ENCODE assay signal across 8 cellular contexts in genomic region chr9:127525426-127526188, GRCh38.
DNase-seq lines count a peak whose midpoint lies in the region; ATAC-seq, FAIRE-seq and TF ChIP-seq lines count a peak whose summit lies in the region.

No MANE protein-coding gene starts in this region.

- TF ChIP-seq CTCF in H9 (conservative IDR thresholded peaks at IDR 0.05) (peak; percentile 79), keratinocyte (optimal IDR thresholded peaks at IDR 0.05 in 1 of 3, IDR thresholded peaks at IDR 0.05 in 1 of 3, conservative IDR thresholded peaks at IDR 0.05 in 1 of 3; ENCODE audit: extremely low read depth in 1 of 3, insufficient read depth in 2 of 3, low read length in 3 of 3) (peak in 2 of 3 experiments; percentile 70 to 76)

- no peak overlapping the region for H3K18ac ChIP-seq in H9 (ENCODE audit: insufficient read length, low read depth, low read length)

- POLR2A ChIA-PET in activated CD4-positive, alpha-beta memory T cell treated with anti-CD3 and anti-CD28 coated beads, Interleukin-2, amount 10 ng/mL, durations not matched to agents 7 days and 5 days (lab: Charles Lee) = interaction anchor here (1.0 to 2.5 kb wide), 8 partner anchors 31 to 209 kb away, joined by 3 to 9 read pairs (median 6); partner anchors contain the start of genes STXBP1 and TOR2A

- H2BK20ac ChIP-seq in H9 (ENCODE audit: low read depth, low read length, poor library complexity, severe bottlenecking) = no peak overlapping the region

- H3K9ac ChIP-seq in H9 (ENCODE audit: extremely low read depth, insufficient read length, low read length) (no peak overlapping the region), keratinocyte (ENCODE audit: control insufficient read depth, extremely low read depth, insufficient read depth, low read length) (no peak overlapping the region)

- H2BK120ac ChIP-seq in H9 (ENCODE audit: low read depth, low read length, poor library complexity, severe bottlenecking) = no peak overlapping the region

- H3K56ac ChIP-seq in H9 (ENCODE audit: insufficient read length, low read depth, low read length) = no peak overlapping the region

- H3K27ac ChIP-seq in H9 (ENCODE audit: insufficient read length, low read depth, low read length) (no peak overlapping the region), keratinocyte (ENCODE audit: control insufficient read depth, insufficient read depth, low read length) (no peak overlapping the region)

- WGBS in H9 (ENCODE audit: extremely low coverage, insufficient read length, low lambda C conversion rate) = no CpG with 5 or more reads among the region's 8 CpGs

- FAIRE-seq in keratinocyte (lab: Jason Lieb, UNC) = peak; percentile 55

- no peaks in the 10 kb centered on the region for H3K9me1 ChIP-seq in keratinocyte (ENCODE audit: control insufficient read depth, extremely low read depth, insufficient read depth, low read length)

- H2BK5ac ChIP-seq in H9 (ENCODE audit: insufficient read length, low read length) = no peak overlapping the region

- no peak overlapping the region for H3T11ph ChIP-seq in H9 (ENCODE audit: low read length)

- H3K4me2 ChIP-seq in H9 (ENCODE audit: insufficient read depth, insufficient read length, low read length) (no peak overlapping the region), keratinocyte (ENCODE audit: control insufficient read depth, extremely low read depth, insufficient read depth, low read depth, low read length) (no peak overlapping the region)

- no peak overlapping the region for H3K4me3 ChIP-seq in keratinocyte (ENCODE audit: control insufficient read depth in 2 of 3, extremely low read depth in 1 of 3, insufficient read depth in 2 of 3, low read depth in 1 of 3, low read length in 3 of 3)

- no peak overlapping the region for H2BK12ac ChIP-seq in H9 (ENCODE audit: insufficient read length, low read depth, low read length)

- CTCF ChIA-PET in activated CD4-positive, alpha-beta memory T cell treated with anti-CD3 and anti-CD28 coated beads, Interleukin-2, amount 10 ng/mL, durations not matched to agents 7 days and 5 days (lab: Charles Lee) = interaction anchor here (0.6 to 2.3 kb wide), 30 partner anchors 9 to 554 kb away, joined by 3 to 40 read pairs (median 5); partner anchors contain the start of gene TOR2A

- no peak overlapping the region for H2BK15ac ChIP-seq in H9 (ENCODE audit: low read depth, low read length)

- no peak overlapping the region for H3K4me3 Mint-ChIP-seq in H9
- no peak overlapping the region for H3K4me3 Mint-ChIP-seq in activated CD4-positive, alpha-beta memory T cell treated with anti-CD3 and anti-CD28 coated beads, Interleukin-2, amount 10 ng/mL, durations not matched to agents 7 days and 5 days

- no peaks in the 10 kb centered on the region for H3K79me1 ChIP-seq in H9 (ENCODE audit: insufficient read depth, low read depth, low read length, poor library complexity, severe bottlenecking)

- peak; percentile 58 for DNase-seq in AG08396 (ENCODE audit: low spot score)
- DNase-seq in H9 = no peak
- peak; percentile 40 for DNase-seq in activated CD4-positive, alpha-beta memory T cell treated with anti-CD3 and anti-CD28 coated beads, Interleukin-2, amount 10 ng/mL, durations not matched to agents 7 days and 5 days
- DNase-seq in keratinocyte (ENCODE audit: low read depth, low spot score) = no peak

- peaks cover 2% of the 10 kb centered on the region for H3K4me1 ChIP-seq in H9 (ENCODE audit: insufficient read depth, low read length)
- H3K4me1 ChIP-seq in keratinocyte (ENCODE audit: control insufficient read depth, extremely low read depth, insufficient read depth, low read length) = peaks cover 34% of the 10 kb centered on the region

- no peak overlapping the region for H3K4ac ChIP-seq in H9 (ENCODE audit: low read depth, low read length)

- H3K9me3 Mint-ChIP-seq in H9 = peaks cover 37 to 39% of the 10 kb centered on the region in 2 experiments
- peaks cover 22% of the 10 kb centered on the region for H3K9me3 Mint-ChIP-seq in activated CD4-positive, alpha-beta memory T cell treated with anti-CD3 and anti-CD28 coated beads, Interleukin-2, amount 10 ng/mL, durations not matched to agents 7 days and 5 days

- no peak overlapping the region for H3K23ac ChIP-seq in H9 (ENCODE audit: insufficient read length, low read depth, low read length)

- H3K79me2 ChIP-seq in H9 (ENCODE audit: insufficient read depth, low read length) (no peaks in the 10 kb centered on the region), keratinocyte (ENCODE audit: control insufficient read depth, insufficient read depth, low read length) (peaks cover 63% of the 10 kb centered on the region)

- H3K27me3 ChIP-seq in H9 (ENCODE audit: insufficient read depth, low read length) = no peaks in the 10 kb centered on the region
- no peaks in the 10 kb centered on the region for H3K27me3 ChIP-seq in keratinocyte (ENCODE audit: control insufficient read depth, extremely low read depth, insufficient read depth, low read length)

- H3K36me3 Mint-ChIP-seq in H9 (ENCODE audit: insufficient read depth in 1 of 3, low read depth in 3 of 3) = peaks cover 47 to 61% (median 53%) of the 10 kb centered on the region in 3 experiments
- peaks cover 84% of the 10 kb centered on the region for H3K36me3 Mint-ChIP-seq in activated CD4-positive, alpha-beta memory T cell treated with anti-CD3 and anti-CD28 coated beads, Interleukin-2, amount 10 ng/mL, durations not matched to agents 7 days and 5 days (ENCODE audit: low read depth)

- dilution Hi-C loops in keratinocyte (cut with MboI; ENCODE audit: extremely low pct_ligation_motif_present, low sequenced_read_pairs) = no loop called here

- H2AK5ac ChIP-seq in H9 (ENCODE audit: insufficient read length, low read length) = no peak overlapping the region

- H3K4me1 Mint-ChIP-seq in H9 = peaks cover 28 to 36% of the 10 kb centered on the region in 2 experiments
- H3K4me1 Mint-ChIP-seq in activated CD4-positive, alpha-beta memory T cell treated with anti-CD3 and anti-CD28 coated beads, Interleukin-2, amount 10 ng/mL, durations not matched to agents 7 days and 5 days = peaks cover 5% of the 10 kb centered on the region

- H4K20me1 ChIP-seq in H9 (ENCODE audit: control insufficient read depth, insufficient read depth, insufficient read length) (no peaks in the 10 kb centered on the region), keratinocyte (ENCODE audit: control insufficient read depth, extremely low read depth, insufficient read depth, low read length) (peaks cover 8% of the 10 kb centered on the region)

- no peak overlapping the region for H3K14ac ChIP-seq in H9 (ENCODE audit: insufficient read depth, low read length)

- no peaks in the 10 kb centered on the region for H3K23me2 ChIP-seq in H9 (ENCODE audit: insufficient read length, low read depth, low read length, poor library complexity, severe bottlenecking)

- no peak for ATAC-seq in HG02759 (IDR thresholded peaks at IDR 0.05; ENCODE audit: unreplicated experiment)
- no peak for ATAC-seq in HG02884 (IDR thresholded peaks at IDR 0.05; ENCODE audit: unreplicated experiment)
- ATAC-seq in HG03460 (IDR thresholded peaks at IDR 0.05; ENCODE audit: unreplicated experiment) = no peak
- no peak for ATAC-seq in GM19023 (IDR thresholded peaks at IDR 0.05; ENCODE audit: unreplicated experiment)

- no peak overlapping the region for H4K91ac ChIP-seq in H9 (ENCODE audit: insufficient read length, low read depth, low read length)

- no peak overlapping the region for H4K5ac ChIP-seq in H9 (ENCODE audit: insufficient read length, low read depth, low read length)

- no peak overlapping the region for H3K27ac Mint-ChIP-seq in H9
- no peak overlapping the region for H3K27ac Mint-ChIP-seq in activated CD4-positive, alpha-beta memory T cell treated with anti-CD3 and anti-CD28 coated beads, Interleukin-2, amount 10 ng/mL, durations not matched to agents 7 days and 5 days

- H3K9me3 ChIP-seq in H9 (ENCODE audit: control insufficient read depth, low read depth, low read length) (peaks cover 20% of the 10 kb centered on the region), keratinocyte (ENCODE audit: control insufficient read depth, low read depth, low read length) (peaks cover 3% of the 10 kb centered on the region)

- peaks cover 1% of the 10 kb centered on the region; the same call in 1 of the 2 replicates for H3K27me3 Mint-ChIP-seq in H9 (ENCODE audit: low read depth)
- no peaks in the 10 kb centered on the region for H3K27me3 Mint-ChIP-seq in activated CD4-positive, alpha-beta memory T cell treated with anti-CD3 and anti-CD28 coated beads, Interleukin-2, amount 10 ng/mL, durations not matched to agents 7 days and 5 days

- H3K36me3 ChIP-seq in keratinocyte (ENCODE audit: control insufficient read depth in 2 of 2, extremely low read depth in 1 of 2, insufficient read depth in 2 of 2, low read length in 2 of 2) = peaks cover 50 to 83% of the 10 kb centered on the region in 2 experiments

- H4K8ac ChIP-seq in H9 (replicated peaks; ENCODE audit: insufficient read length, low read depth, low read length) = no peak overlapping the region

- no peak overlapping the region for H2AFZ ChIP-seq in H9 (ENCODE audit: low read length)
- no peak overlapping the region for H2AFZ ChIP-seq in keratinocyte (ENCODE audit: control insufficient read depth, low read length)

Comparison
In these comparisons a context has a peak if more than half of its experiments do, and no peak if none do; other contexts are left out.
1. DNase-seq: peak in AG08396 (single experiment) and activated CD4-positive, alpha-beta memory T cell treated with anti-CD3 and anti-CD28 coated beads, Interleukin-2, amount 10 ng/mL, durations not matched to agents 7 days and 5 days (single experiment); none in H9 (single experiment) and keratinocyte (single experiment).